In genomic region chr15:75727851-75728715, GRCh38 we compare ENCODE assay signal across 8 cellular contexts. TPM values are rescaled to one million over a fixed set of nuclear protein-coding genes. Genes with fewer than 3 reads are reported as not detected.
DNase-seq lines count a peak whose midpoint lies in the region; ATAC-seq and TF ChIP-seq lines count a peak whose summit lies in the region.

No MANE protein-coding gene starts in this region.

- H3K36me3 ChIP-seq in HCT116 (ENCODE audit: control insufficient read depth in 1 of 2, insufficient read depth in 2 of 2, low read length in 2 of 2) = no peaks in the 10 kb centered on the region
- no peaks in the 10 kb centered on the region for H3K36me3 ChIP-seq in SK-N-SH (replicated peaks in 1 of 2; ENCODE audit: control insufficient read depth in 1 of 2, insufficient read depth in 2 of 2, low read length in 1 of 2)

- H3K4me1 ChIP-seq in HCT116 (ENCODE audit: control insufficient read depth in 1 of 2, insufficient read depth in 2 of 2, low read length in 2 of 2) (peaks cover 0 to 19% of the 10 kb centered on the region in 2 experiments; a peak in 2 of 4 replicates), SK-N-SH (ENCODE audit: control insufficient read depth in 1 of 2, insufficient read depth in 2 of 2, low read depth in 1 of 2, low read length in 1 of 2) (peaks cover 0 to 11% of the 10 kb centered on the region in 2 experiments; a peak in 1 of 4 replicates)

- H3K4me3 Mint-ChIP-seq in activated naive CD8-positive, alpha-beta T cell treated with anti-CD3 and anti-CD28 coated beads for 36 hours = no peak overlapping the region

- TF ChIP-seq RAD21 in HCT116 (IDR thresholded peaks at IDR 0.05; ENCODE audit: low read depth) = peak; percentile 75
- peak; percentile 66 for TF ChIP-seq RAD21 in SK-N-SH (IDR thresholded peaks at IDR 0.05; ENCODE audit: low read length)

- peak; percentile 34 for DNase-seq in AG10803 (ENCODE audit: low read depth)
- DNase-seq in HCT116 (ENCODE audit: low read depth, low spot score) = peak; percentile 13
- DNase-seq in SK-N-SH = peak; percentile 78
- peak; percentile 66 for DNase-seq in activated naive CD8-positive, alpha-beta T cell treated with anti-CD3 and anti-CD28 coated beads for 36 hours
- DNase-seq in hypothalamus (lab: John Stamatoyannopoulos, UW) = peak in 33 of 51 donors; percentile 7 to 75 (median 35)
- DNase-seq in stimulated activated CD4-positive, alpha-beta T cell treated with anti-CD3 and anti-CD28 coated beads, Interleukin-2, amount 100 ng/mL, for 24 hours = peak; percentile 79
- no peak for DNase-seq in putamen (ENCODE audit: low spot score)

- intact Hi-C loops in HCT116 (cut with micrococcal nuclease) = loop anchor here (1.0 to 10.0 kb wide), 2 partner anchors 74 to 407 kb away; no protein-coding TSS in a partner anchor

- H3K9me3 ChIP-seq in HCT116 (ENCODE audit: control insufficient read depth in 1 of 2, insufficient read depth in 1 of 2, low read depth in 1 of 2, low read length in 2 of 2) = no peaks in the 10 kb centered on the region
- no peaks in the 10 kb centered on the region for H3K9me3 ChIP-seq in SK-N-SH

- no peaks in the 10 kb centered on the region for H3K9me3 Mint-ChIP-seq in activated naive CD8-positive, alpha-beta T cell treated with anti-CD3 and anti-CD28 coated beads for 36 hours

- H3K4me2 ChIP-seq in HCT116 (ENCODE audit: low read length) (no peak overlapping the region), SK-N-SH (no peak overlapping the region)

- CTCF ChIA-PET in HCT116 (lab: Charles Lee) (interaction anchor here (1.1 to 2.6 kb wide), 5 partner anchors 10 to 411 kb away, joined by 3 to 11 read pairs (median 9); no protein-coding TSS in a partner anchor), SK-N-SH (lab: Yijun Ruan, JAX) (interaction anchor here (0.9 to 7.2 kb wide), 12 partner anchors 11 to 423 kb away, joined by 3 to 77 read pairs (median 3); partner anchors contain the start of gene SNX33)

- H3F3A ChIP-seq in SK-N-SH (replicated peaks; ENCODE audit: insufficient read depth) = peaks cover 4% of the 10 kb centered on the region

- peaks cover 15% of the 10 kb centered on the region for H3K4me1 Mint-ChIP-seq in activated naive CD8-positive, alpha-beta T cell treated with anti-CD3 and anti-CD28 coated beads for 36 hours

- no peak overlapping the region for H2AFZ ChIP-seq in HCT116 (ENCODE audit: low read depth, low read length, poor library complexity, severe bottlenecking)
- H2AFZ ChIP-seq in SK-N-SH (ENCODE audit: low read depth) = no peak overlapping the region

- H3K9ac ChIP-seq in HCT116 (ENCODE audit: low read length) (no peak overlapping the region), SK-N-SH (no peak overlapping the region)

- TF ChIP-seq POLR2A in HCT116 (IDR thresholded peaks at IDR 0.05; ENCODE audit: borderline replicate concordance, extremely low read depth, insufficient read depth, insufficient read length) = no peak

- ATAC-seq in HCT116 = peak; percentile 80
- ATAC-seq in HG02970 (IDR thresholded peaks at IDR 0.05; ENCODE audit: low FRiP score, unreplicated experiment) = no peak

- H4K20me1 ChIP-seq in HCT116 (ENCODE audit: insufficient read depth) (no peaks in the 10 kb centered on the region), SK-N-SH (ENCODE audit: insufficient read depth) (no peaks in the 10 kb centered on the region)

- H3K27me3 ChIP-seq in HCT116 (ENCODE audit: insufficient read depth, low read length) (no peaks in the 10 kb centered on the region), SK-N-SH (ENCODE audit: insufficient read depth) (no peaks in the 10 kb centered on the region)

- H3K4me3 ChIP-seq in AG10803 (ENCODE audit: low read length) = no peak overlapping the region
- H3K4me3 ChIP-seq in HCT116 (replicated peaks in 1 of 2; ENCODE audit: low read depth in 1 of 2, low read length in 2 of 2) = no peak overlapping the region
- H3K4me3 ChIP-seq in SK-N-SH (ENCODE audit: low read depth in 2 of 2, low read length in 1 of 2) = no peak overlapping the region

- TF ChIP-seq EP300 in SK-N-SH (IDR thresholded peaks at IDR 0.05; ENCODE audit: borderline replicate concordance in 1 of 2, low read depth in 1 of 2, low read length in 1 of 2) = no peak

- 59% methylated on average over 8 of the region's 17 CpGs for WGBS in SK-N-SH (ENCODE audit: low lambda C conversion rate)

- peaks cover 21% of the 10 kb centered on the region for H3K27me3 Mint-ChIP-seq in activated naive CD8-positive, alpha-beta T cell treated with anti-CD3 and anti-CD28 coated beads for 36 hours

- H3K79me2 ChIP-seq in HCT116 (ENCODE audit: insufficient read depth, low read length) (no peaks in the 10 kb centered on the region), SK-N-SH (ENCODE audit: insufficient read depth) (no peaks in the 10 kb centered on the region)

- H3K27ac ChIP-seq in HCT116 (ENCODE audit: low read depth, low read length) (no peak overlapping the region), SK-N-SH (ENCODE audit: low read depth in 2 of 2, low read length in 1 of 2) (no peak overlapping the region)

- TF ChIP-seq CTCF in AG10803 (conservative IDR thresholded peaks at IDR 0.05; ENCODE audit: low read length) = peak; percentile 53
- TF ChIP-seq CTCF in HCT116 (IDR thresholded peaks at IDR 0.05 in 2 of 3, conservative IDR thresholded peaks at IDR 0.05 in 1 of 3; ENCODE audit: borderline replicate concordance in 1 of 3, insufficient read depth in 1 of 3, low read depth in 2 of 3, low read length in 2 of 3) = peak; percentile 48 to 69 (median 61); a peak in 5 of 6 replicates
- TF ChIP-seq CTCF in SK-N-SH (IDR thresholded peaks at IDR 0.05) = peak; percentile 64

- BruUV-seq in HCT116 (replicated peaks; lab: Mats Ljungman, UMichigan) = no TSS peak

- no peaks in the 10 kb centered on the region for H3K36me3 Mint-ChIP-seq in activated naive CD8-positive, alpha-beta T cell treated with anti-CD3 and anti-CD28 coated beads for 36 hours

- no peak overlapping the region for H3K27ac Mint-ChIP-seq in activated naive CD8-positive, alpha-beta T cell treated with anti-CD3 and anti-CD28 coated beads for 36 hours

- no peaks in the 10 kb centered on the region for H3K9me2 ChIP-seq in HCT116 (ENCODE audit: insufficient read depth)
- no peaks in the 10 kb centered on the region for H3K9me2 ChIP-seq in SK-N-SH

- RAD21 ChIA-PET in HCT116 (lab: Charles Lee; ENCODE audit: low non-redundant PET in 1 of 2, low total read pairs in 2 of 2, uncharacterized antibody in 2 of 2, unreplicated experiment in 2 of 2) = interaction anchor here in 1 of 2 experiments (0.7 kb wide), 1 partner anchor 411 kb away, joined by 3 read pairs; no protein-coding TSS in a partner anchor

- POLR2A ChIA-PET in HCT116 (lab: Charles Lee) (no interaction called here), SK-N-SH (lab: Yijun Ruan, JAX) (no interaction called here)

TF ChIP-seq in HCT116, 20 proteins besides CTCF, POLR2A, EP300 and RAD21:
- no peak for TF ChIP-seq ATF3 (IDR thresholded peaks at IDR 0.05)

TF ChIP-seq in SK-N-SH, 30 proteins besides CTCF, POLR2A, EP300 and RAD21:
- TF ChIP-seq SMC3 (IDR thresholded peaks at IDR 0.05; ENCODE audit: low read depth, low read length) (peak; percentile 55), NFIC (IDR thresholded peaks at IDR 0.05; ENCODE audit: borderline replicate concordance) (no peak)

RNA-seq across cellular contexts. Expression of gene CSPG4, which starts 15.4 kb away (rescaled TPM):
- 18.1 TPM for total RNA-seq in HCT116 (2021; ENCODE audit: unreplicated experiment)
- 17.8 and 20.2 TPM in 2 replicates for polyA plus RNA-seq in HCT116 (2012)
- 0.28 and 0.35 TPM in 2 replicates for polyA plus RNA-seq in SK-N-SH (2012; rRNA removed)
- 0.08 and 0.17 TPM in 2 replicates for polyA plus RNA-seq in SK-N-SH (2012; cell fraction: cytosol; rRNA removed)
- 0.70 TPM in 2 replicates for polyA plus RNA-seq in SK-N-SH (2012; cell fraction: nucleus; rRNA removed)
- not detected for total RNA-seq in activated naive CD8-positive, alpha-beta T cell treated with anti-CD3 and anti-CD28 coated beads for 36 hours

Comparison
In these comparisons a context has a peak if more than half of its experiments do, and no peak if none do; other contexts are left out.
1. RNA of gene CSPG4, which starts 15.4 kb away (total RNA-seq): 18.1 TPM in HCT116 (single experiment); not detected in activated naive CD8-positive, alpha-beta T cell treated with anti-CD3 and anti-CD28 coated beads for 36 hours; every median in the first group is over 10 times any median in the second.
2. Peak in every context shown above with its lines, with median percentiles within 50 percentile points of each other: CTCF ChIP-seq.